Comparison of ENCODE assay signal across 1 cellular context in genomic region chr22:43743131-43743530, GRCh38.
TF ChIP-seq lines count a peak whose summit lies in the region.

No MANE protein-coding gene starts in this region.

TF ChIP-seq in WTC11, 78 proteins besides CTCF, POLR2A, EP300 and RAD21 (continued from another document):
- TF ChIP-seq SMAD4 (CRISPR knock-in tag; IDR thresholded peaks at IDR 0.05), result no peak
- no peak for TF ChIP-seq USF1 (CRISPR knock-in tag; IDR thresholded peaks at IDR 0.05)
- no peak for TF ChIP-seq ZNF121 (CRISPR knock-in tag; IDR thresholded peaks at IDR 0.05)
- TF ChIP-seq EMX1 (CRISPR knock-in tag; IDR thresholded peaks at IDR 0.05), result no peak
- TF ChIP-seq, protein P1, sequence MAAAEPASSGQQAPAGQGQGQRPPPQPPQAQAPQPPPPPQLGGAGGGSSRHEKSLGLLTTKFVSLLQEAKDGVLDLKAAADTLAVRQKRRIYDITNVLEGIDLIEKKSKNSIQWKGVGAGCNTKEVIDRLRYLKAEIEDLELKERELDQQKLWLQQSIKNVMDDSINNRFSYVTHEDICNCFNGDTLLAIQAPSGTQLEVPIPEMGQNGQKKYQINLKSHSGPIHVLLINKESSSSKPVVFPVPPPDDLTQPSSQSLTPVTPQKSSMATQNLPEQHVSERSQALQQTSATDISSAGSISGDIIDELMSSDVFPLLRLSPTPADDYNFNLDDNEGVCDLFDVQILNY (CRISPR knock-in tag; IDR thresholded peaks at IDR 0.05), result no peak
- TF ChIP-seq CBFB (CRISPR knock-in tag; IDR thresholded peaks at IDR 0.05; ENCODE audit: low read depth), result no peak
- no peak for TF ChIP-seq NFE2L1 (CRISPR knock-in tag; IDR thresholded peaks at IDR 0.05)
- TF ChIP-seq, protein P2, sequence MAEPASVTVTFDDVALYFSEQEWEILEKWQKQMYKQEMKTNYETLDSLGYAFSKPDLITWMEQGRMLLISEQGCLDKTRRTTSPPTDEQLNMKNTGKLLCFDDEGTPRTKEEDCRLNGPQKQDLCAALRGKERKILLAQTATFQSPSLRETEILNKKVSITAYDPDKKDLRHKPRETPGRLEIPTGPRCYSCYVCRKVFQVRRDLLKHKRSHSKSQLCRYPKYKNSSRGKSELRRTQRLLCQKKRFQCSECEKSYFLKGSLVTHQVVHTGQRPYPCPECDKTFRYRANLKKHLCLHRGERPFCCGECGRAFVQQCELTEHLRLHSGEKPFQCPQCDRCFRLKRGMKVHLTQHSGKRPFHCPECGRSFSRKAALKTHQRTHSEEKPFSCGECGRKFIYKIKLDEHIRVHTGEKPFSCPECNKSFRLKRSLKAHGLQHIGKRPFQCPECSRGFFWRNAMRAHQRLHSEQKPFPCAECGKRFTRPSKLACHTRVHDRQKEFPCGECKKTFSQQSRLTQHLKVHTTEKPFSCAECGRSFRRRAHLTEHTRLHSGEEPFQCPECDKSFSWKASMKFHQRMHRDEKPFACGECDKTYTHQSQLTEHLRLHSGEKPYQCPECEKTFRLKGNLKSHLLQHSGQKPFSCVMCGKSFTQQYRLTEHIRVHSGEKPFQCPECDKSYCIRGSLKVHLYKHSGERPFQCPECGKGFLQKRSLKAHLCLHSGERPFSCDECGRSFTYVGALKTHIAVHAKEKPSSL (CRISPR knock-in tag; conservative IDR thresholded peaks at IDR 0.05), result no peak
- no peak for TF ChIP-seq RELA (CRISPR knock-in tag; IDR thresholded peaks at IDR 0.05; ENCODE audit: borderline replicate concordance)
